ENCODE assay signal across 9 cellular contexts in the genomic region with DNA sequence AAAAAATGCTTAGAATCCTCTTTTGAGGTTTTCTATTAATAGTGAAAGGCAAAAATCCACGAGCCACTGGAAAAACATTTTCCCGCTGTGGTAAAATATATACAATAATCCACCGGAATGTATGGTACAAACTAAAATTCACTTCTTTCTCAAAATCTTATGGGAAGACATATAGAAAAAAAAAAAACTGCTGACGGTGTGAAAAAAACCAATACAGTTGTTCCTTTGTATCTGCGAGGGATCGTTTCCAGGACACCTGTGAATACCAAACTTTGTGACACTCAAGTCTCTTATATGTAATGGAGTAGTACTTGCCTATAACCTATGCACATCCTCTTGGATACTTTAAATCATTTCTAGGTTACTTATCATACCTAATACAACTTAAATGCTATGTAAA. TPM values are rescaled to one million over a fixed set of nuclear protein-coding genes. Genes with fewer than 3 reads are reported as not detected.
"Had no signal": no experiment of that assay in that cellular context is flagged by ENCODE, and none has a peak within 500 bp of the region (broad histone marks: within the 10 kb centered on the region; RNA-seq: fewer than 3 reads in every experiment).

No MANE protein-coding gene starts in this region.

- DNase-seq: GM23248, GOT3, H9, HCEC 1CT, KG1 had no signal

- H3K27ac Mint-ChIP-seq: H9, IgD-negative memory B cell had no signal

- FAIRE-seq: H54 had no signal

- H3K9me3 Mint-ChIP-seq: H9, IgD-negative memory B cell had no signal

- H3K9ac ChIP-seq: GM23248 had no signal

- H2AFZ ChIP-seq: GM23248 had no signal

- H3K27ac ChIP-seq: GM23248, HL-60 had no signal

- H3K36me3 Mint-ChIP-seq: IgD-negative memory B cell had no signal

- H3K4me3 ChIP-seq: GM23248 had no signal

RNA-seq across cellular contexts. Expression of a gene that starts 13.3 kb away (rescaled TPM):
- total RNA-seq: GM23248, H9, HT1080 had no signal
- polyA plus RNA-seq: GM23248, IgD-negative memory B cell had no signal
